Comparison of ENCODE assay signal across 23 cellular contexts in the genomic region with DNA sequence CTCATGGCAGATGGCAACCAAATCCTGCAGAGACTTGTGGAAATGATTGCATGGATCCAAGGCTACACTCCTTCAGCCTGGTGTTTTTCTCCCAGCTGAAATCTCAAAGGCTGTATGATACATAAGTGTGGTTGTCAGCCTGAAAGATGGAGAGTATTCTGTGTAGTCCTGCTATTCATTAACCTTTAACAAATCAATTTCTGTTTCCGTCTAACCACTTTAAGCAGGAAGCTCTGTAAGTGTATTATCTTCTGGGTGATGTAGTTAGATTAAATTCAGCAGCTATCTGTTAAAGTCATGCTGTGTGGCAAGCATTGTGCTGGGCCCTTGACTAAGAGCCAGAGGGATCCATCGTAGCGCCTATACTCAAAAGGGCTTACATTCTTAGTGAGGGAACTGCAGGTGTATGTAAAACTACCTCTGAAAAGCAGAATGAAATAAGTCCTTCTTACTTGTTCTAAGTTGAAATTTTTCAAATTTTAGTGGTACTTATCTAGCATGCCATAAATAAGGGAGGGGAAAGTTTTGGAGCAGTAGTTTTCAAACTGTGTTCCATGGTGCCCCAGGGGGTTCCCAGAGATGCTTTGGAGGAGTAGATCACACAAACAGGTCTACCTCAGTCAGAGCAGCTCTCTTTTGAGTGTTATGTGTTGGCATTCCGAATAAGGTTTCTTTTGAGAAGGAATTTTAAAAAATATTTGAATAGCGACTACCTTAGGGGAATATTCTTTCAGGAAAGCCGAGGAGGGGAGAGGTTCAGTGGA. TPM values are rescaled to one million over a fixed set of nuclear protein-coding genes. Genes with fewer than 3 reads are reported as not detected.
DNase-seq lines count a peak whose midpoint lies in the region; ATAC-seq and TF ChIP-seq lines count a peak whose summit lies in the region.
"Had no signal": no experiment of that assay in that cellular context is flagged by ENCODE, and none has a peak within 500 bp of the region (broad histone marks: within the 10 kb centered on the region; RNA-seq: fewer than 3 reads in every experiment).

No MANE protein-coding gene starts in this region.

- peaks cover 33% of the 10 kb centered on the region for H3K36me3 Mint-ChIP-seq in HFFc6 (ENCODE audit: low read depth)
- peaks cover 89% of the 10 kb centered on the region for H3K36me3 Mint-ChIP-seq in activated T-helper 17 cell treated with anti-CD3 and anti-CD28 coated beads, Interleukin-2, amount 50 U/mL, for 72 hours (ENCODE audit: low read depth)
- H3K36me3 Mint-ChIP-seq in mesothelial cell of epicardium, result peaks cover 71% of the 10 kb centered on the region

- H3K4me1 Mint-ChIP-seq in HFFc6 (ENCODE audit: low read depth), result peaks cover 19% of the 10 kb centered on the region
- peaks cover 3% of the 10 kb centered on the region for H3K4me1 Mint-ChIP-seq in activated T-helper 17 cell treated with anti-CD3 and anti-CD28 coated beads, Interleukin-2, amount 50 U/mL, for 72 hours
- peaks cover 20% of the 10 kb centered on the region for H3K4me1 Mint-ChIP-seq in mesothelial cell of epicardium
- H3K4me1 Mint-ChIP-seq: B cell, CD14-positive monocyte had no signal

- DNase-seq in HFFc6 (no peak), mesothelial cell of epicardium (ENCODE audit: low spot score in 2 of 2, unreplicated experiment in 2 of 2) (no peak), mucosa of descending colon (no peak)
- DNase-seq: Calu3; DMS79 treated with DMSO at 0.1 percent for 48 hours; GF-D8; KG1; MG63; NCI-H2029; NCI-H446 treated with DMSO at 0.1 percent for 48 hours; NCI-H526; NCI-H82; NK-92 treated with Interleukin-12 subunit alpha and Interleukin-12 subunit beta, amount 100 ng/mL, for 24 hours; PC-3; SJCRH30 had no signal

- no peak for TF ChIP-seq CTCF in HFFc6 (IDR thresholded peaks at IDR 0.05)
- TF ChIP-seq CTCF in mesothelial cell of epicardium (IDR thresholded peaks at IDR 0.05; ENCODE audit: unreplicated experiment), result no peak
- no peak for TF ChIP-seq CTCF in mucosa of descending colon (IDR thresholded peaks at IDR 0.05)

- peaks cover 2% of the 10 kb centered on the region; the same call in 1 of the 2 replicates for H3K27me3 Mint-ChIP-seq in HFFc6 (ENCODE audit: insufficient read depth)
- no peaks in the 10 kb centered on the region for H3K27me3 Mint-ChIP-seq in activated T-helper 17 cell treated with anti-CD3 and anti-CD28 coated beads, Interleukin-2, amount 50 U/mL, for 72 hours
- H3K27me3 Mint-ChIP-seq in mesothelial cell of epicardium (ENCODE audit: low read depth), result no peaks in the 10 kb centered on the region
- H3K27me3 Mint-ChIP-seq: B cell had no signal

- no peak for ATAC-seq in activated T-helper 17 cell treated with anti-CD3 and anti-CD28 coated beads, Interleukin-2, amount 50 U/mL, for 72 hours (replicated peaks)
- ATAC-seq in GM18867 (IDR thresholded peaks at IDR 0.05; ENCODE audit: unreplicated experiment) (no peak), HG02981 (IDR thresholded peaks at IDR 0.05; ENCODE audit: unreplicated experiment) (no peak), mucosa of descending colon (no peak), GM21381 (IDR thresholded peaks at IDR 0.05; ENCODE audit: unreplicated experiment) (no peak)
- ATAC-seq: A549, PC-3, Right ventricle myocardium inferior had no signal

- H3K9me3 Mint-ChIP-seq in HFFc6 (no peaks in the 10 kb centered on the region), mesothelial cell of epicardium (peaks cover 3% of the 10 kb centered on the region)
- no peaks in the 10 kb centered on the region for H3K9me3 Mint-ChIP-seq in activated T-helper 17 cell treated with anti-CD3 and anti-CD28 coated beads, Interleukin-2, amount 50 U/mL, for 72 hours

- no peaks in the 10 kb centered on the region for H3K36me3 ChIP-seq in mucosa of descending colon (ENCODE audit: low read depth)

- H3K9me3 ChIP-seq in mucosa of descending colon, result no peaks in the 10 kb centered on the region
- H3K9me3 ChIP-seq: A549, MG63, SJCRH30 had no signal

- no peaks in the 10 kb centered on the region for H3K4me1 ChIP-seq in mucosa of descending colon (ENCODE audit: low read depth)
- H3K4me1 ChIP-seq: A549, SJCRH30 had no signal

- intact Hi-C loops in mucosa of descending colon (cut with DNase I, micrococcal nuclease), result no loop called here

- H3K27ac Mint-ChIP-seq in HFFc6 (peak overlapping the region; percentile 32; the same call in 1 of the 2 replicates), mesothelial cell of epicardium (peak overlapping the region; percentile 47)
- H3K27ac Mint-ChIP-seq in activated T-helper 17 cell treated with anti-CD3 and anti-CD28 coated beads, Interleukin-2, amount 50 U/mL, for 72 hours, result peak overlapping the region; percentile 41
- H3K27ac Mint-ChIP-seq: B cell had no signal

- H3K4me3 ChIP-seq in mucosa of descending colon, result no peak overlapping the region
- H3K4me3 ChIP-seq: A549, MG63, SJCRH30 had no signal

- H3K4me3 Mint-ChIP-seq in HFFc6 (no peak overlapping the region), mesothelial cell of epicardium (no peak overlapping the region)
- H3K4me3 Mint-ChIP-seq in activated T-helper 17 cell treated with anti-CD3 and anti-CD28 coated beads, Interleukin-2, amount 50 U/mL, for 72 hours, result no peak overlapping the region
- H3K4me3 Mint-ChIP-seq: B cell, CD14-positive monocyte had no signal

RNA-seq across cellular contexts. Expression of gene HACD3, which starts 28.9 kb away (rescaled TPM):
- 10 to 100 TPM; 58.7 to 71.1 (median 65.7) TPM for total RNA-seq in HFFc6 (2021; fragmentation: NEBNext Ultra II Directional; extraction: Animal tissue kit (Norgen Biotek cat#: 25700))
- 10 to 100 TPM; 24.9 to 44.7 TPM for total RNA-seq in activated T-helper 17 cell treated with anti-CD3 and anti-CD28 coated beads, Interleukin-2, amount 50 U/mL, for 72 hours
- total RNA-seq in mesothelial cell of epicardium, result 110 to 113 TPM (median 111 TPM) in 3 replicates
- 10 to 100 TPM; 26.2 to 31.2 (median 30.9) TPM for total RNA-seq in mucosa of descending colon

RNA-seq across cellular contexts. Expression of gene DPP8, which starts 41.7 kb away (rescaled TPM):
- 10 to 100 TPM; 24.9 to 34.9 (median 30.9) TPM for total RNA-seq in HFFc6 (2021; fragmentation: NEBNext Ultra II Directional; extraction: Animal tissue kit (Norgen Biotek cat#: 25700))
- total RNA-seq in activated T-helper 17 cell treated with anti-CD3 and anti-CD28 coated beads, Interleukin-2, amount 50 U/mL, for 72 hours, result 10 to 100 TPM; 30.7 to 31.4 TPM
- total RNA-seq in mesothelial cell of epicardium, result 27.4 to 31.6 TPM (median 31.5 TPM) in 3 replicates
- 10 to 100 TPM; 35.6 to 40.6 (median 35.8) TPM for total RNA-seq in mucosa of descending colon

RNA-seq across cellular contexts. Expression of gene INTS14, which starts 51.8 kb away (rescaled TPM):
- 10 to 100 TPM; 27.8 to 35.0 (median 31.0) TPM for total RNA-seq in HFFc6 (2021; fragmentation: NEBNext Ultra II Directional; extraction: Animal tissue kit (Norgen Biotek cat#: 25700))
- total RNA-seq in activated T-helper 17 cell treated with anti-CD3 and anti-CD28 coated beads, Interleukin-2, amount 50 U/mL, for 72 hours, result 10 to 100 TPM; 40.0 to 77.6 TPM
- 49.0 to 50.8 TPM (median 49.0 TPM) in 3 replicates for total RNA-seq in mesothelial cell of epicardium
- total RNA-seq in mucosa of descending colon, result 10 to 100 TPM; 30.1 to 37.5 (median 31.9) TPM
